Comparison of ENCODE assay signal across 33 cellular contexts in genomic region chr3:150261418-150261817, GRCh38.
DNase-seq lines count a peak whose midpoint lies in the region; ATAC-seq, FAIRE-seq and TF ChIP-seq lines count a peak whose summit lies in the region.
"Had no signal": no experiment of that assay in that cellular context is flagged by ENCODE, and none has a peak within 500 bp of the region (broad histone marks: within the 10 kb centered on the region; RNA-seq: fewer than 3 reads in every experiment).

No MANE protein-coding gene starts in this region.

- TF ChIP-seq CTCF in HepG2 (CRISPR knock-in tag; IDR thresholded peaks at IDR 0.05) (no peak), right lobe of liver (IDR thresholded peaks at IDR 0.05) (no peak), GM12878 (IDR thresholded peaks at IDR 0.05 in 2 of 3, conservative IDR thresholded peaks at IDR 0.05 in 1 of 3; ENCODE audit: control insufficient read depth in 2 of 3, extremely low read depth in 1 of 3, insufficient read depth in 1 of 3, low read depth in 3 of 3, low read length in 3 of 3) (no peak), body of pancreas (IDR thresholded peaks at IDR 0.05) (no peak)

- POLR2A ChIA-PET in HepG2 (lab: Yijun Ruan, JAX): no interaction called here
- POLR2A ChIA-PET in HEK293T (lab: Yijun Ruan, JAX): no interaction called here
- POLR2A ChIA-PET in GM12878 (lab: Charles Lee): no interaction called here

- H3K79me2 ChIP-seq in HepG2 (ENCODE audit: insufficient read depth, low read length) (no peaks in the 10 kb centered on the region), GM12878 (ENCODE audit: control insufficient read depth, insufficient read depth, low read length) (no peaks in the 10 kb centered on the region)

- H4K20me1 ChIP-seq in HepG2 (ENCODE audit: insufficient read depth, low read length) (no peaks in the 10 kb centered on the region), GM12878 (ENCODE audit: control insufficient read depth, insufficient read depth) (no peaks in the 10 kb centered on the region)
- H4K20me1 ChIP-seq: BLaER1; BLaER1 treated with 17β-estradiol and CSF1 and Interleukin-3, amounts not matched to agents 10 nM and 100 nM had no signal

- H3K36me3 ChIP-seq in HepG2 (replicated peaks in 1 of 2; ENCODE audit: control insufficient read depth in 1 of 2, insufficient read depth in 2 of 2, low read length in 2 of 2) (no peaks in the 10 kb centered on the region), right lobe of liver (no peaks in the 10 kb centered on the region), GM12878 (ENCODE audit: control insufficient read depth in 2 of 2, insufficient read depth in 2 of 2, low read length in 1 of 2) (no peaks in the 10 kb centered on the region), body of pancreas (replicated peaks in 1 of 2; ENCODE audit: insufficient read depth in 1 of 2, low read depth in 2 of 2) (no peaks in the 10 kb centered on the region)
- H3K36me3 ChIP-seq: BE2C; BLaER1; BLaER1 treated with 17β-estradiol and CSF1 and Interleukin-3, amounts not matched to agents 10 nM and 100 nM had no signal

- 0% methylated on average over 2 of the region's 2 CpGs for WGBS in HepG2 (ENCODE audit: low lambda C conversion rate)
- 25% methylated on average over 2 of the region's 2 CpGs for WGBS in right lobe of liver (ENCODE audit: insufficient coverage, low coverage, low lambda C conversion rate, missing lambda C conversion rate)
- WGBS in GM12878 (ENCODE audit: insufficient coverage, insufficient replicate concordance, low lambda C conversion rate, missing lambda C conversion rate): 6% methylated on average over 2 of the region's 2 CpGs
- 73% methylated on average over 2 of the region's 2 CpGs for WGBS in body of pancreas, 2 donors

- H3K9me3 ChIP-seq in HepG2 (ENCODE audit: low read length) (no peaks in the 10 kb centered on the region), right lobe of liver (no peaks in the 10 kb centered on the region), GM12878 (replicated peaks; ENCODE audit: control insufficient read depth, insufficient read depth, low read length) (no peaks in the 10 kb centered on the region), body of pancreas (no peaks in the 10 kb centered on the region)
- H3K9me3 ChIP-seq: A549; BE2C; BLaER1; BLaER1 treated with 17β-estradiol and CSF1 and Interleukin-3, amounts not matched to agents 10 nM and 100 nM; Caco-2 had no signal

- intact Hi-C loops in HepG2 (cut with micrococcal nuclease; ENCODE audit: unreplicated experiment) (no loop called here), right lobe of liver (cut with DNase I) (no loop called here), GM12878 (cut with micrococcal nuclease; ENCODE audit: unreplicated experiment) (no loop called here), body of pancreas (cut with DNase I) (no loop called here)

- FAIRE-seq in HepG2 (lab: Jason Lieb, UNC) (no peak), GM12878 (lab: Jason Lieb, UNC) (no peak)
- FAIRE-seq: A204.1, A549, D721Med had no signal

- H3K9ac ChIP-seq in HepG2 (ENCODE audit: insufficient read depth, low read depth, low read length): no peak overlapping the region
- no peak overlapping the region for H3K9ac ChIP-seq in GM12878 (ENCODE audit: control insufficient read depth, insufficient read depth, low read length)
- H3K9ac ChIP-seq: BLaER1; BLaER1 treated with 17β-estradiol and CSF1 and Interleukin-3, amounts not matched to agents 10 nM and 100 nM had no signal

- CTCF ChIA-PET in HepG2 (lab: Yijun Ruan, JAX; ENCODE audit: low intra/inter-chr PET ratio, low total read pairs): no interaction called here
- CTCF ChIA-PET in HEK293T (lab: Yijun Ruan, JAX): interaction anchor here (0.8 kb wide), 1 partner anchor 9 kb away, joined by 3 read pairs; no protein-coding TSS in a partner anchor
- CTCF ChIA-PET in GM12878 (lab: Yijun Ruan, JAX): interaction anchor here (0.9 to 1.5 kb wide), 3 partner anchors 42 to 234 kb away, joined by 3 to 5 read pairs (median 4); no protein-coding TSS in a partner anchor

- TF ChIP-seq RAD21 in HepG2 (CRISPR knock-in tag; IDR thresholded peaks at IDR 0.05) (no peak), GM12878 (IDR thresholded peaks at IDR 0.05; ENCODE audit: insufficient read depth, low read depth, low read length) (no peak)

- in situ Hi-C loops in HepG2 (cut with HindIII; ENCODE audit: extremely low pct_ligation_motif_present, low pct_unique_long_range_greater_than_20kb): no loop called here
- in situ Hi-C loops in GM12878 (cut with MboI): no loop called here

- DNase-seq in HepG2 (ENCODE audit: low spot score): no peak
- DNase-seq in right lobe of liver: no peak
- no peak for DNase-seq in HEK293T (ENCODE audit: extremely low spot score)
- DNase-seq in GM12878 (ENCODE audit: low read depth, low spot score): no peak
- DNase-seq in activated CD4-positive, alpha-beta T cell treated with anti-CD3 and anti-CD28 coated beads, Interleukin-2, amount 50 U/mL, for 48 hours: no peak
- DNase-seq in body of pancreas: no peak
- DNase-seq: 8988T; ACHN; AML-193; BE2C; C1 segment of cervical spinal cord; Caco-2; Calu3; CD4-positive, alpha-beta memory T cell; CD4-positive, alpha-beta T cell; CD4-positive, CD25-positive, alpha-beta regulatory T cell; CD8-positive, alpha-beta memory T cell; CD8-positive, alpha-beta T cell; COR-L47; DMS 273 treated with DMSO at 0.1 percent for 48 hours; DMS153; DMS53; DMS79; DMS79 treated with DMSO at 0.1 percent for 48 hours; DND-41; EL had no signal

- TF ChIP-seq EP300 in HepG2 (IDR thresholded peaks at IDR 0.05; ENCODE audit: low read depth in 2 of 2, low read length in 2 of 2): no peak
- no peak for TF ChIP-seq EP300 in HepG2 (CRISPR knock-in tag; IDR thresholded peaks at IDR 0.05; ENCODE audit: borderline replicate concordance)
- TF ChIP-seq EP300 in GM12878 (IDR thresholded peaks at IDR 0.05; ENCODE audit: borderline replicate concordance in 1 of 2, control insufficient read depth in 1 of 2, low read depth in 2 of 2, low read length in 2 of 2): no peak

- H3K4me1 ChIP-seq in HepG2 (ENCODE audit: insufficient read depth, low read length) (no peaks in the 10 kb centered on the region), right lobe of liver (peaks cover 0 to 17% (median 2%) of the 10 kb centered on the region in 4 donors), GM12878 (ENCODE audit: control insufficient read depth, insufficient read depth, low read length) (no peaks in the 10 kb centered on the region), body of pancreas (no peaks in the 10 kb centered on the region)
- H3K4me1 ChIP-seq: A549, BE2C, BLaER1 had no signal

- no peaks in the 10 kb centered on the region for H3K27me3 ChIP-seq in HepG2 (ENCODE audit: control insufficient read depth in 1 of 2, insufficient read depth in 2 of 2, low read length in 2 of 2)
- no peaks in the 10 kb centered on the region for H3K27me3 ChIP-seq in right lobe of liver
- H3K27me3 ChIP-seq in GM12878 (replicated peaks in 1 of 2; ENCODE audit: control insufficient read depth in 2 of 2, insufficient read depth in 2 of 2, low read length in 1 of 2): no peaks in the 10 kb centered on the region
- no peaks in the 10 kb centered on the region for H3K27me3 ChIP-seq in body of pancreas
- H3K27me3 ChIP-seq: BE2C; BLaER1; BLaER1 treated with 17β-estradiol and CSF1 and Interleukin-3, amounts not matched to agents 10 nM and 100 nM had no signal

- H3K4me3 ChIP-seq in HepG2 (replicated peaks in 1 of 3; ENCODE audit: insufficient read depth in 1 of 3, low read depth in 2 of 3, low read length in 3 of 3): no peak overlapping the region
- no peak overlapping the region for H3K4me3 ChIP-seq in right lobe of liver
- H3K4me3 ChIP-seq in GM12878: no peak overlapping the region
- no peak overlapping the region for H3K4me3 ChIP-seq in body of pancreas
- H3K4me3 ChIP-seq: A549; BLaER1; BLaER1 treated with 17β-estradiol and CSF1 and Interleukin-3, amounts not matched to agents 10 nM and 100 nM had no signal

- H2AFZ ChIP-seq in HepG2 (ENCODE audit: low read length): no peak overlapping the region
- no peak overlapping the region for H2AFZ ChIP-seq in GM12878 (ENCODE audit: control insufficient read depth, low read depth, low read length)

- RAD21 ChIA-PET in GM12878 (lab: Charles Lee; ENCODE audit: unreplicated experiment): no interaction called here

- no peak for TF ChIP-seq POLR2A in HepG2 (IDR thresholded peaks at IDR 0.05; ENCODE audit: insufficient read depth in 1 of 2, low read depth in 2 of 2, low read length in 2 of 2)
- TF ChIP-seq POLR2A in right lobe of liver (IDR thresholded peaks at IDR 0.05): no peak
- no peak for TF ChIP-seq POLR2A in GM12878 (IDR thresholded peaks at IDR 0.05; ENCODE audit: low read depth, low read length)
- no peak for TF ChIP-seq POLR2A in body of pancreas (IDR thresholded peaks at IDR 0.05)

- no peak overlapping the region for H3K4me2 ChIP-seq in HepG2 (ENCODE audit: low read depth, low read length)
- H3K4me2 ChIP-seq in GM12878 (ENCODE audit: control insufficient read depth, insufficient read depth): no peak overlapping the region
- H3K4me2 ChIP-seq: A549; BLaER1; BLaER1 treated with 17β-estradiol and CSF1 and Interleukin-3, amounts not matched to agents 10 nM and 100 nM had no signal

- no peak overlapping the region for H3K27ac ChIP-seq in HepG2 (ENCODE audit: extremely low read length, insufficient read depth, low read length)
- H3K27ac ChIP-seq in right lobe of liver: no peak overlapping the region
- no peak overlapping the region for H3K27ac ChIP-seq in GM12878 (ENCODE audit: control insufficient read depth, insufficient read depth)
- H3K27ac ChIP-seq in body of pancreas: no peak overlapping the region
- H3K27ac ChIP-seq: 22Rv1; A549; BLaER1; BLaER1 treated with 17β-estradiol and CSF1 and Interleukin-3, amounts not matched to agents 10 nM and 100 nM; C4-2B had no signal

- SMC1A ChIA-PET in GM12878 (lab: Charles Lee; ENCODE audit: uncharacterized antibody, unreplicated experiment): interaction anchor here (0.6 to 1.4 kb wide), 2 partner anchors 28 to 111 kb away, joined by 3 read pairs; no protein-coding TSS in a partner anchor

- no peak for ATAC-seq in HepG2
- no peak for ATAC-seq in right lobe of liver
- ATAC-seq in GM12878: no peak
- ATAC-seq in body of pancreas: no peak
- ATAC-seq: A549; CD8-positive, alpha-beta T cell had no signal

- BruUV-seq in HepG2 (replicated peaks; lab: Mats Ljungman, UMichigan) (no TSS peak), GM12878 (replicated peaks; lab: Mats Ljungman, UMichigan) (no TSS peak)

TF ChIP-seq in HepG2, 621 proteins besides CTCF, POLR2A, EP300 and RAD21 (continues in another document):
- no peak for TF ChIP-seq ZBTB1 (CRISPR knock-in tag; IDR thresholded peaks at IDR 0.05; ENCODE audit: borderline replicate concordance)

TF ChIP-seq in HEK293T, 16 proteins besides CTCF, POLR2A, EP300 and RAD21:
- TF ChIP-seq ELF4 (IDR thresholded peaks at IDR 0.05): peak; percentile 61
- TF ChIP-seq HDGF (IDR thresholded peaks at IDR 0.05; ENCODE audit: borderline replicate concordance): no peak

TF ChIP-seq in GM12878, 131 proteins besides CTCF, POLR2A, EP300 and RAD21 (continues in another document):
- TF ChIP-seq CHD2 (IDR thresholded peaks at IDR 0.05; ENCODE audit: borderline replicate concordance, low read depth, low read length): no peak
